ENCODE assay signal across 21 cellular contexts in genomic region chr7:148348466-148348865, GRCh38.
"Had no signal": no experiment of that assay in that cellular context is flagged by ENCODE, and none has a peak within 500 bp of the region (broad histone marks: within the 10 kb centered on the region; RNA-seq: fewer than 3 reads in every experiment).

No MANE protein-coding gene starts in this region.

- H3K9me3 Mint-ChIP-seq: activated CD4-positive, alpha-beta memory T cell treated with anti-CD3 and anti-CD28 coated beads for 36 hours; activated CD4-positive, alpha-beta T cell treated with anti-CD3 and anti-CD28 coated beads, Interleukin-2, amount 10 ng/mL, durations not matched to agents 7 days and 5 days; activated naive CD4-positive, alpha-beta T cell treated with anti-CD3 and anti-CD28 coated beads, Interleukin-2, amount 50 U/mL, for 72 hours; activated naive CD8-positive, alpha-beta T cell treated with anti-CD3 and anti-CD28 coated beads, Interleukin-2, amount 50 U/mL, for 24 hours; activated T-cell treated with anti-CD3 and anti-CD28 coated beads, Interleukin-2, amount 50 U/mL, for 4 hours; T-cell had no signal

- H3K36me3 Mint-ChIP-seq: activated CD4-positive, alpha-beta memory T cell treated with anti-CD3 and anti-CD28 coated beads for 36 hours; activated naive CD4-positive, alpha-beta T cell treated with anti-CD3 and anti-CD28 coated beads, Interleukin-2, amount 50 U/mL, for 72 hours; T-cell had no signal

- H3K27ac Mint-ChIP-seq: activated CD4-positive, alpha-beta memory T cell treated with anti-CD3 and anti-CD28 coated beads for 36 hours; activated CD4-positive, alpha-beta T cell treated with anti-CD3 and anti-CD28 coated beads, Interleukin-2, amount 10 ng/mL, durations not matched to agents 7 days and 5 days; activated naive CD8-positive, alpha-beta T cell treated with anti-CD3 and anti-CD28 coated beads, Interleukin-2, amount 50 U/mL, for 24 hours; T-cell had no signal

- H3K4me3 Mint-ChIP-seq: activated CD4-positive, alpha-beta memory T cell treated with anti-CD3 and anti-CD28 coated beads for 36 hours; activated CD4-positive, alpha-beta T cell treated with anti-CD3 and anti-CD28 coated beads, Interleukin-2, amount 10 ng/mL, durations not matched to agents 7 days and 5 days; activated naive CD8-positive, alpha-beta T cell treated with anti-CD3 and anti-CD28 coated beads, Interleukin-2, amount 50 U/mL, for 24 hours; activated T-cell treated with anti-CD3 and anti-CD28 coated beads, Interleukin-2, amount 50 U/mL, for 4 hours; T-cell had no signal

- DNase-seq: activated CD4-positive, alpha-beta memory T cell treated with anti-CD3 and anti-CD28 coated beads for 36 hours; activated CD4-positive, alpha-beta T cell treated with anti-CD3 and anti-CD28 coated beads, Interleukin-2, amount 10 ng/mL, durations not matched to agents 7 days and 5 days; activated CD4-positive, CD25-positive, alpha-beta regulatory T cell; activated CD8-positive, alpha-beta memory T cell treated with anti-CD3 and anti-CD28 coated beads for 24 hours; activated effector memory CD4-positive, alpha-beta T cell treated with anti-CD3 and anti-CD28 coated beads, Interleukin-2, amount 50 U/mL, for 16 hours; activated naive CD4-positive, alpha-beta T cell treated with Interleukin-2 at 50 U/mL for 16 hours; activated naive CD8-positive, alpha-beta T cell treated with anti-CD3 and anti-CD28 coated beads, Interleukin-2, amount 50 U/mL, for 24 hours; activated T-cell treated with anti-CD3 and anti-CD28 coated beads, Interleukin-2, amount 50 U/mL, for 4 hours; amniotic stem cell; body of pancreas; central memory CD4-positive, alpha-beta T cell; Karpas-422; MM.1S; NCI-H1105; NCI-H1930; NCI-H2171; NCI-H526; SIG-M5; T-cell had no signal

- ATAC-seq: activated naive CD4-positive, alpha-beta T cell treated with anti-CD3 and anti-CD28 coated beads, Interleukin-2, amount 50 U/mL, for 72 hours; activated naive CD8-positive, alpha-beta T cell treated with anti-CD3 and anti-CD28 coated beads, Interleukin-2, amount 50 U/mL, for 24 hours; activated T-cell treated with anti-CD3 and anti-CD28 coated beads, Interleukin-2, amount 50 U/mL, for 4 hours; body of pancreas; K562; T-cell had no signal

- H3K4me1 Mint-ChIP-seq: activated CD4-positive, alpha-beta T cell treated with anti-CD3 and anti-CD28 coated beads, Interleukin-2, amount 10 ng/mL, durations not matched to agents 7 days and 5 days; activated naive CD8-positive, alpha-beta T cell treated with anti-CD3 and anti-CD28 coated beads, Interleukin-2, amount 50 U/mL, for 24 hours; T-cell had no signal
